8 cellular contexts compared by ENCODE assay signal in the genomic region with DNA sequence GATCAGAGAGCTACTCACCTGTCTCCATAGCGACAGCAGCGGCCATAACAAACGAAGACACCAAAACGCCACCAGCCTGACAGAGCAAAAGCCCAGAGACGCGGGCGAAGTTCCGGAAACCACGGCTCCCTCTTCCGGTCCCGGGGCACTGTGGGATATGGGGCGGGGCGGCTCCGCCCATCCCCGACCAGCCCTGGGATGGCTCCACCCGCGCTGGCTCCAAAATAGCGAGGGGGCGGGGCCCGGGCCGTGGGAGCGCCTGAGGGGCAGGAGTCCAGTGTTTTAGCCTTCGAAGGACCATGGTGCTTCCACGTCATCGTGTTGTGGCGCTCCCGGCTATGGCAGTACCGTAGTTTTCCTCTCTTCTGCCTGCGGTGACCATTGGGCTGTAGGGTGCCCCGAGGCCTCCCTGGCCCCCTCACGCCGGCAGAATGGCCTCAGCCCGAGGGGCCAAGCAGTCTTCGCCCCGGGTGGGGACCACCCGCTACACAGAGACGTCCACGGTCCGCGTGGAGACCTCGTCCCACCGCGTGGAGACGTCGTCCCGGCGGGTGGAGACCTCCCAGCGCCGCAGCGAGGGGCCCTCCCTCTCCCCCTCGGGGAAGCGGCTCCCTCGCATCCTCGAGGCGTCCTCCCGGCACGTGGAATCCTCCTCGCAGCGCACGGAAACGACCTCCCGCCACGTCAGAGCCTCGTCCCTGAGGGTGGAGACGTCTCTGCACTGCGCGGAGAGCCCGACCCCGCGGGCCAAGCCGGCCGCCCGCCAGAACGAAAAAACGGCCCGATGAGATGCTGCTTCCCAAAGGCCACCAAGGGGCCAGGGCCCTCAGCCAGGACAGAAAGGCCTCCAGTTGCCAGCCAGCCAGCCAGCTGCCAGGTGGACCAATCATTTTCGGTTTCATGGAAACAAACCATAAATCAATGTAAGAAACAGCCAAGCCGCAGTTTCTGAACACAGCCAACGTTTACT. TPM values are rescaled to one million over a fixed set of nuclear protein-coding genes. Genes with fewer than 3 reads are reported as not detected.
DNase-seq lines count a peak whose midpoint lies in the region; ATAC-seq lines count a peak whose summit lies in the region.

TSS of gene C17orf100 (plus strand) at position 280 of the 970 bp plus-strand sequence. CDS start at position 432, 152 bp downstream.
TSS of gene MED31 (minus strand) at position 123 of the 970 bp plus-strand sequence. CDS start at position 46, 77 bp downstream.

- H3K4me1 ChIP-seq in endocrine pancreas (ENCODE audit: control insufficient read depth, insufficient read depth, low read length), result peaks cover 14% of the 10 kb centered on the region
- peaks cover 3% of the 10 kb centered on the region for H3K4me1 ChIP-seq in mesendoderm (ENCODE audit: control insufficient read depth, low read depth, low read length)

- no peak within 1 kb of the TSS for H2AK5ac ChIP-seq in mesendoderm (ENCODE audit: low read length)

- H4K8ac ChIP-seq in mesendoderm (ENCODE audit: low read depth, low read length), result no peak within 1 kb of the TSS

- H3K79me2 ChIP-seq in mesendoderm (ENCODE audit: control insufficient read depth, insufficient read depth, low read length), result peaks cover 10% of the 10 kb centered on the region

- H3K4me2 ChIP-seq in mesendoderm (ENCODE audit: low read length), result peak within 1 kb of the TSS; percentile 88

- H3K36me3 ChIP-seq in endocrine pancreas (ENCODE audit: control insufficient read depth, insufficient read depth, low read length) (peaks cover 3% of the 10 kb centered on the region), mesendoderm (ENCODE audit: control insufficient read depth, insufficient read depth, low read length) (no peaks in the 10 kb centered on the region)

- no peak within 1 kb of the TSS for H2BK15ac ChIP-seq in mesendoderm (replicated peaks; ENCODE audit: low read depth)

- peak within 1 kb of the TSS; percentile 90 for H3K56ac ChIP-seq in mesendoderm (ENCODE audit: low read length)

- DNase-seq in COLO668 (lab: John Stamatoyannopoulos, UW; ENCODE audit: unreplicated experiment) (peak; percentile 92), HUDEP-2 (lab: John Stamatoyannopoulos, UW; ENCODE audit: unreplicated experiment in 76 of 76) (peak in 74 of 76 experiments; percentile 33 to 97 (median 89)), NOMO-1 treated with dmso at 0.1 percent for 144 hours (lab: John Stamatoyannopoulos, UW; ENCODE audit: unreplicated experiment) (peak; percentile 76), mesendoderm (peak; percentile 99)
- peak; percentile 86 for DNase-seq in activated CD8-positive, alpha-beta memory T cell treated with anti-CD3 and anti-CD28 coated beads, Interleukin-2, amount 50 U/mL, for 1 hour (ENCODE audit: extremely low read depth)
- peak; percentile 90 for DNase-seq in stimulated activated CD8-positive, alpha-beta memory T cell treated with anti-CD3 and anti-CD28 coated beads, Interleukin-12 subunit alpha, Interleukin-12 subunit beta, amount 100 ng/mL, for 4 hours (ENCODE audit: low read depth)

- peaks cover 3% of the 10 kb centered on the region for H3K79me1 ChIP-seq in mesendoderm (ENCODE audit: low read length)

- H4K5ac ChIP-seq in mesendoderm (ENCODE audit: low read length), result no peak within 1 kb of the TSS

- H3K18ac ChIP-seq in mesendoderm (ENCODE audit: low read length), result peak within 1 kb of the TSS; percentile 71

- no peaks in the 10 kb centered on the region for H3K9me3 ChIP-seq in endocrine pancreas (ENCODE audit: control insufficient read depth, low read length)

- peak; percentile 66 for ATAC-seq in GM21367 (IDR thresholded peaks at IDR 0.05; ENCODE audit: unreplicated experiment)

- H2BK120ac ChIP-seq in mesendoderm (ENCODE audit: low read depth, low read length), result no peak within 1 kb of the TSS

- H3K27me3 ChIP-seq in endocrine pancreas (ENCODE audit: control insufficient read depth, insufficient read depth, low read length) (no peaks in the 10 kb centered on the region), mesendoderm (ENCODE audit: insufficient read depth, low read length, poor library complexity) (peaks cover 5% of the 10 kb centered on the region)

- no peak within 1 kb of the TSS for H3K4ac ChIP-seq in mesendoderm (ENCODE audit: low read depth, low read length)

- no CpG with 5 or more reads among the region's 79 CpGs for WGBS in mesendoderm (ENCODE audit: extremely low coverage, insufficient coverage, low lambda C conversion rate)

- H2BK5ac ChIP-seq in mesendoderm (ENCODE audit: low read length), result peak within 1 kb of the TSS; percentile 3

- H3K27ac ChIP-seq in mesendoderm (ENCODE audit: low read depth, low read length), result peak within 1 kb of the TSS; percentile 73

- peak within 1 kb of the TSS; percentile 86 for H3K4me3 ChIP-seq in endocrine pancreas (ENCODE audit: control insufficient read depth, insufficient read depth, low read length)
- peak within 1 kb of the TSS; percentile 96 for H3K4me3 ChIP-seq in mesendoderm (ENCODE audit: low read length)

- H3K9ac ChIP-seq in endocrine pancreas (ENCODE audit: control insufficient read depth, insufficient read depth, low read length), result peak within 1 kb of the TSS; percentile 83
- peak within 1 kb of the TSS; percentile 86 for H3K9ac ChIP-seq in mesendoderm (ENCODE audit: low read length)

- H3K23ac ChIP-seq in mesendoderm (ENCODE audit: low read length), result peak within 1 kb of the TSS; percentile 83

RNA-seq across cellular contexts. Expression of gene C17orf100, which starts in this region (rescaled TPM):
- polyA plus RNA-seq in mesendoderm (2013, experiment 1 of 2), result 1.5 TPM
- 1.4 TPM for polyA plus RNA-seq in mesendoderm (2013, experiment 2 of 2)

RNA-seq across cellular contexts. Expression of gene MED31, which starts in this region (rescaled TPM):
- polyA plus RNA-seq in mesendoderm (2013, experiment 1 of 2), result 29.0 TPM
- polyA plus RNA-seq in mesendoderm (2013, experiment 2 of 2), result 26.8 TPM

Comparison
In these comparisons a context has a peak if more than half of its experiments do, and no peak if none do; other contexts are left out.
1. Peak in every context shown above with its lines: DNase-seq, ATAC-seq, H3K4me3 ChIP-seq and H3K27ac ChIP-seq.